In the genomic region with DNA sequence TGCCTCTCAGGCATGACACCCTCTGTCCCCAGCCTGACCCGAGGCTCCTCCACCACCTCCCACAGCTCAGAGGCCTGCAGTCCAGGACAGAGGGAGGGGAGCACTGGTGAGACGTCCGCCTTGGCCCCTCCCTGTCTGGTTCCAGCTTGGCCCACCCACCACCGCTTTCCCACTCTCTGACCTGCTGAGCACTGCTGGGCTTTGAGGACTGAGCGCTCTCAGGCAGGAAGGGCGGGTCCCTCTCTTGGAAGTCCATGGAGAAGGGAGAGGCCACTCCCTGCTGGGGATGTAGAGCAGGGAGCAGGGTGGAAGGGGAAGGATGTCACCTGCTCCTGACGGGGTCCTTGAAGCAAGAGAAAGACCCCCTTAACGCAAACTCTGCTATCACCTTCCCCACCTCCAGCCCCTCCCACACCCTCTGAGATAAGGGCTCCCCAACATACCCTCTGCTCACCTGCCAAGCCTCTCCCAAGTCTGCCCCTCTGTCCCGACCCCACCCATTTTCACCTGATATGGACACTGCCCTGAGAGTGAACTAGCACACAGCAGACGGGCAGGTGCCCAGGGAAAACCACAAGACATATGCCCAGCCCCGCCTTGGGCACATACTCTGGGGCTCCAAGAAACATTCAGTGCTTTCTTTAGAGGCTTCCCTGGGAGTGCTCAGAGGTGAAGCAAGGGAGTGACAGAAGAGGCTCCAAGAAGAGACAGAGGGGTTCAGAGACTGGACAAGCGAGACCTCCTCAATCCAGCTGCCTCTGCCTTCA, we compare ENCODE assay signal across 7 cellular contexts. TPM values are rescaled to one million over a fixed set of nuclear protein-coding genes. Genes with fewer than 3 reads are reported as not detected.
DNase-seq lines count a peak whose midpoint lies in the region; ATAC-seq, FAIRE-seq and TF ChIP-seq lines count a peak whose summit lies in the region.

No MANE protein-coding gene starts in this region.

- peaks cover 16% of the 10 kb centered on the region for H3K36me3 Mint-ChIP-seq in GM23338 (ENCODE audit: low read depth)

- H2AFZ ChIP-seq in GM23338 = no peak overlapping the region
- no peak overlapping the region for H2AFZ ChIP-seq in OCI-LY3 (ENCODE audit: low read depth, low read length)
- no peak overlapping the region for H2AFZ ChIP-seq in endothelial cell of umbilical vein (ENCODE audit: low read depth, low read length)

- POLR2A ChIA-PET in endothelial cell of umbilical vein (lab: Charles Lee) = no interaction called here

- no peaks in the 10 kb centered on the region for H3K9me1 ChIP-seq in endothelial cell of umbilical vein (replicated peaks; ENCODE audit: control insufficient read depth, extremely low read depth, insufficient read depth, low read length)

- no peaks in the 10 kb centered on the region for H4K20me1 ChIP-seq in GM23338 (replicated peaks; ENCODE audit: insufficient read depth)
- no peaks in the 10 kb centered on the region for H4K20me1 ChIP-seq in OCI-LY3 (ENCODE audit: insufficient read depth, low read length)
- no peaks in the 10 kb centered on the region for H4K20me1 ChIP-seq in endothelial cell of umbilical vein (replicated peaks; ENCODE audit: control insufficient read depth, extremely low read depth, insufficient read depth, low read length)

- H3K4me1 ChIP-seq in GM23338 (ENCODE audit: insufficient read depth) (peaks cover 14% of the 10 kb centered on the region; the same call in 1 of the 2 replicates), OCI-LY3 (ENCODE audit: low read length) (peaks cover 18% of the 10 kb centered on the region), endothelial cell of umbilical vein (ENCODE audit: control insufficient read depth, extremely low read depth, insufficient read depth, low read length) (peaks cover 17% of the 10 kb centered on the region), rectal smooth muscle tissue (ENCODE audit: control insufficient read depth, insufficient read depth, low read length) (peaks cover 6% of the 10 kb centered on the region), SJCRH30 (peaks cover 8% of the 10 kb centered on the region; the same call in 1 of the 2 replicates)

- no peaks in the 10 kb centered on the region for H3K9me2 ChIP-seq in GM23338 (ENCODE audit: insufficient read depth)

- no peaks in the 10 kb centered on the region for H3F3A ChIP-seq in GM23338 (replicated peaks; ENCODE audit: low read depth)

- intact Hi-C loops in endothelial cell of umbilical vein (cut with micrococcal nuclease) = no loop called here

- dilution Hi-C loops in endothelial cell of umbilical vein (cut with MboI; ENCODE audit: extremely low pct_ligation_motif_present, low sequenced_read_pairs) = no loop called here

- no peak for DNase-seq in GM23338 (ENCODE audit: low spot score)
- no peak for DNase-seq in endothelial cell of umbilical vein (ENCODE audit: low read depth, low spot score)
- DNase-seq in DMS79 treated with DMSO at 0.1 percent for 48 hours (lab: John Stamatoyannopoulos, UW) = no peak
- DNase-seq in SJCRH30 = no peak

- H3K27me3 ChIP-seq in GM23338 (ENCODE audit: insufficient read depth) (no peaks in the 10 kb centered on the region), OCI-LY3 (ENCODE audit: low read depth, low read length) (no peaks in the 10 kb centered on the region), endothelial cell of umbilical vein (ENCODE audit: control insufficient read depth in 2 of 2, insufficient read depth in 2 of 2, low read length in 2 of 2) (no peaks in the 10 kb centered on the region), rectal smooth muscle tissue (ENCODE audit: control insufficient read depth, insufficient read depth, low read length) (no peaks in the 10 kb centered on the region), SJCRH30 (no peaks in the 10 kb centered on the region)

- H3K4me3 Mint-ChIP-seq in GM23338 = peak overlapping the region; percentile 98

- ATAC-seq in GM23338 = no peak
- ATAC-seq in GM19023 (IDR thresholded peaks at IDR 0.05; ENCODE audit: unreplicated experiment) = no peak

- H3K9ac ChIP-seq in OCI-LY3 (ENCODE audit: low read length) = no peak overlapping the region
- no peak overlapping the region for H3K9ac ChIP-seq in endothelial cell of umbilical vein (replicated peaks; ENCODE audit: extremely low read depth, insufficient read depth, low read length)
- peak overlapping the region; percentile 45 for H3K9ac ChIP-seq in rectal smooth muscle tissue (ENCODE audit: low read length)

- peaks cover 16% of the 10 kb centered on the region for H3K4me1 Mint-ChIP-seq in GM23338

- peak overlapping the region; percentile 86; the same call in 1 of the 2 replicates for H3K4me3 ChIP-seq in GM23338
- H3K4me3 ChIP-seq in OCI-LY3 (ENCODE audit: low read length) = peak overlapping the region; percentile 97; the same call in 1 of the 2 replicates
- H3K4me3 ChIP-seq in endothelial cell of umbilical vein (replicated peaks in 1 of 3; ENCODE audit: insufficient read depth in 1 of 3, low read depth in 1 of 3, low read length in 3 of 3) = no peak overlapping the region
- peak overlapping the region; percentile 88 for H3K4me3 ChIP-seq in rectal smooth muscle tissue (ENCODE audit: low read length)
- no peak overlapping the region; the same call in 1 of the 2 replicates for H3K4me3 ChIP-seq in SJCRH30

- no TSS peak for BruUV-seq in endothelial cell of umbilical vein (replicated peaks; lab: Mats Ljungman, UMichigan)

- no peaks in the 10 kb centered on the region for H3K9me3 Mint-ChIP-seq in GM23338

- no peak for FAIRE-seq in endothelial cell of umbilical vein (lab: Jason Lieb, UNC)

- no peak overlapping the region for H3K27ac ChIP-seq in GM23338 (ENCODE audit: low read depth)
- H3K27ac ChIP-seq in OCI-LY3 (ENCODE audit: low read length) = no peak overlapping the region
- no peak overlapping the region for H3K27ac ChIP-seq in endothelial cell of umbilical vein (ENCODE audit: insufficient read depth, low read depth, low read length)
- H3K27ac ChIP-seq in rectal smooth muscle tissue (ENCODE audit: low read depth, low read length) = no peak overlapping the region
- no peak overlapping the region for H3K27ac ChIP-seq in SJCRH30

- no peak overlapping the region for H3K27ac Mint-ChIP-seq in GM23338

- TF ChIP-seq CTCF in GM23338 (conservative IDR thresholded peaks at IDR 0.05; ENCODE audit: low read depth in 2 of 2) = no peak
- no peak for TF ChIP-seq CTCF in OCI-LY3 (IDR thresholded peaks at IDR 0.05; ENCODE audit: low read depth, low read length)
- TF ChIP-seq CTCF in endothelial cell of umbilical vein (IDR thresholded peaks at IDR 0.05; ENCODE audit: extremely low read depth in 1 of 2, insufficient read depth in 1 of 2, low read depth in 1 of 2, low read length in 2 of 2) = no peak

- TF ChIP-seq POLR2A in endothelial cell of umbilical vein (IDR thresholded peaks at IDR 0.05; ENCODE audit: low read depth, low read length) = no peak

- H3K36me3 ChIP-seq in GM23338 (ENCODE audit: insufficient read depth) = no peaks in the 10 kb centered on the region
- H3K36me3 ChIP-seq in OCI-LY3 (replicated peaks; ENCODE audit: low read depth, low read length) = peaks cover 6% of the 10 kb centered on the region
- H3K36me3 ChIP-seq in endothelial cell of umbilical vein (ENCODE audit: control insufficient read depth in 2 of 2, extremely low read depth in 1 of 2, insufficient read depth in 2 of 2, low read length in 2 of 2) = peaks cover 3 to 37% of the 10 kb centered on the region in 2 experiments
- peaks cover 31% of the 10 kb centered on the region for H3K36me3 ChIP-seq in rectal smooth muscle tissue (ENCODE audit: control insufficient read depth, insufficient read depth, low read length)
- H3K36me3 ChIP-seq in SJCRH30 = no peaks in the 10 kb centered on the region; the same call in 1 of the 2 replicates

- CTCF ChIA-PET in endothelial cell of umbilical vein (lab: Charles Lee) = no interaction called here

- H3K27me3 Mint-ChIP-seq in GM23338 (ENCODE audit: insufficient read depth, low read depth, poor library complexity) = peaks cover 8% of the 10 kb centered on the region

- H3K79me2 ChIP-seq in GM23338 (replicated peaks; ENCODE audit: insufficient read depth) (no peaks in the 10 kb centered on the region), OCI-LY3 (ENCODE audit: low read length) (no peaks in the 10 kb centered on the region), endothelial cell of umbilical vein (ENCODE audit: control insufficient read depth, insufficient read depth, low read length) (peaks cover 9% of the 10 kb centered on the region)

- H3K4me2 ChIP-seq in GM23338 (no peak overlapping the region), OCI-LY3 (ENCODE audit: low read length) (peak overlapping the region; percentile 85), endothelial cell of umbilical vein (ENCODE audit: insufficient read depth, low read length) (peak overlapping the region; percentile 60)

- H3K9me3 ChIP-seq in OCI-LY3 (ENCODE audit: insufficient read depth, low read length) (no peaks in the 10 kb centered on the region), endothelial cell of umbilical vein (replicated peaks; ENCODE audit: control insufficient read depth, insufficient read depth, low read length) (no peaks in the 10 kb centered on the region), SJCRH30 (replicated peaks) (no peaks in the 10 kb centered on the region)

RNA-seq across cellular contexts. Expression of a gene that starts 1.4 kb away (rescaled TPM):
- 8.1 and 9.8 TPM in 2 replicates for total RNA-seq in GM23338 (2014; rRNA removed; shearing (Covaris generic))
- polyA plus RNA-seq in GM23338 (2016; fragmentation: Nextera tagmentation; extraction: Ambion mirVana) (3.4 and 3.7 TPM in 2 replicates), endothelial cell of umbilical vein (16.2 and 19.2 TPM in 2 replicates)
- 26.7 and 29.1 TPM in 2 replicates for total RNA-seq in endothelial cell of umbilical vein
- 6.3 and 9.4 TPM in 2 replicates for polyA plus RNA-seq in endothelial cell of umbilical vein (2011; cell fraction: cytosol; rRNA removed)
- polyA plus RNA-seq in endothelial cell of umbilical vein (2011; cell fraction: nucleus; rRNA removed) = 114 and 121 TPM in 2 replicates
- polyA plus RNA-seq in endothelial cell of umbilical vein (2012) = 14.8 and 18.8 TPM in 2 replicates
- polyA minus RNA-seq in endothelial cell of umbilical vein = 16.9 and 17.6 TPM in 2 replicates
- 3.6 TPM for polyA minus RNA-seq in endothelial cell of umbilical vein (2011; cell fraction: cytosol; rRNA and poly(A)+ RNA removed)
- 25.0 and 35.9 TPM in 2 replicates for polyA minus RNA-seq in endothelial cell of umbilical vein (2011; cell fraction: nucleus; rRNA and poly(A)+ RNA removed)
- total RNA-seq in SJCRH30 (2014; rRNA removed; shearing (Covaris generic)) = 8.3 and 10.5 TPM in 2 replicates

RNA-seq across cellular contexts. Expression of a gene that starts 11.1 kb away (rescaled TPM):
- total RNA-seq in GM23338 (2014; rRNA removed; shearing (Covaris generic)) = 74.7 and 75.8 TPM in 2 replicates
- polyA plus RNA-seq in GM23338 (2016; fragmentation: Nextera tagmentation; extraction: Ambion mirVana) (50.2 and 53.5 TPM in 2 replicates), endothelial cell of umbilical vein (84.0 and 88.1 TPM in 2 replicates)
- 38.5 and 43.4 TPM in 2 replicates for total RNA-seq in endothelial cell of umbilical vein
- 61.7 and 64.3 TPM in 2 replicates for polyA plus RNA-seq in endothelial cell of umbilical vein (2011; cell fraction: cytosol; rRNA removed)
- polyA plus RNA-seq in endothelial cell of umbilical vein (2011; cell fraction: nucleus; rRNA removed) = 28.5 and 31.6 TPM in 2 replicates
- 45.5 and 51.0 TPM in 2 replicates for polyA plus RNA-seq in endothelial cell of umbilical vein (2012)
- polyA minus RNA-seq in endothelial cell of umbilical vein = 64.0 and 68.7 TPM in 2 replicates
- polyA minus RNA-seq in endothelial cell of umbilical vein (2011; cell fraction: cytosol; rRNA and poly(A)+ RNA removed) = 83.4 TPM
- 8.4 and 12.2 TPM in 2 replicates for polyA minus RNA-seq in endothelial cell of umbilical vein (2011; cell fraction: nucleus; rRNA and poly(A)+ RNA removed)
- 45.1 and 46.7 TPM in 2 replicates for total RNA-seq in SJCRH30 (2014; rRNA removed; shearing (Covaris generic))

RNA-seq across cellular contexts. Expression of a gene that starts 11.3 kb away (rescaled TPM):
- total RNA-seq in GM23338 (2014; rRNA removed; shearing (Covaris generic)) = 0.35 TPM in 1 of 2 replicates, not detected in the other
- polyA plus RNA-seq in GM23338 (2016; fragmentation: Nextera tagmentation; extraction: Ambion mirVana) (0.14 and 0.18 TPM in 2 replicates), endothelial cell of umbilical vein (0.13 and 0.36 TPM in 2 replicates)
- 0.42 TPM in 1 of 2 replicates, not detected in the other for total RNA-seq in endothelial cell of umbilical vein
- 0.10 and 0.16 TPM in 2 replicates for polyA plus RNA-seq in endothelial cell of umbilical vein (2011; cell fraction: cytosol; rRNA removed)
- polyA plus RNA-seq in endothelial cell of umbilical vein (2011; cell fraction: nucleus; rRNA removed) = 0.38 and 0.56 TPM in 2 replicates
- polyA plus RNA-seq in endothelial cell of umbilical vein (2012) = 0.27 and 0.74 TPM in 2 replicates
- polyA minus RNA-seq in endothelial cell of umbilical vein = 0.53 TPM in 1 of 2 replicates, not detected in the other
- not detected for polyA minus RNA-seq in endothelial cell of umbilical vein (2011; cell fraction: cytosol; rRNA and poly(A)+ RNA removed)
- polyA minus RNA-seq in endothelial cell of umbilical vein (2011; cell fraction: nucleus; rRNA and poly(A)+ RNA removed) = not detected in 2 replicates
- total RNA-seq in SJCRH30 (2014; rRNA removed; shearing (Covaris generic)) = 0.18 and 0.34 TPM in 2 replicates

RNA-seq across cellular contexts. Expression of a gene that starts 20.9 kb away (rescaled TPM):
- 39.1 and 40.6 TPM in 2 replicates for total RNA-seq in GM23338 (2014; rRNA removed; shearing (Covaris generic))
- 44.0 and 45.5 TPM in 2 replicates for polyA plus RNA-seq in GM23338 (2016; fragmentation: Nextera tagmentation; extraction: Ambion mirVana)
- 31.1 and 31.7 TPM in 2 replicates for total RNA-seq in endothelial cell of umbilical vein
- polyA plus RNA-seq in endothelial cell of umbilical vein = 47.6 and 48.9 TPM in 2 replicates
- 21.4 and 35.5 TPM in 2 replicates for polyA plus RNA-seq in endothelial cell of umbilical vein (2011; cell fraction: cytosol; rRNA removed)
- polyA plus RNA-seq in endothelial cell of umbilical vein (2011; cell fraction: nucleus; rRNA removed) = 151 and 171 TPM in 2 replicates
- polyA plus RNA-seq in endothelial cell of umbilical vein (2012) = 22.6 and 30.7 TPM in 2 replicates
- 18.8 and 32.5 TPM in 2 replicates for polyA minus RNA-seq in endothelial cell of umbilical vein
- polyA minus RNA-seq in endothelial cell of umbilical vein (2011; cell fraction: cytosol; rRNA and poly(A)+ RNA removed) = 12.2 TPM
- 24.3 and 24.7 TPM in 2 replicates for polyA minus RNA-seq in endothelial cell of umbilical vein (2011; cell fraction: nucleus; rRNA and poly(A)+ RNA removed)
- total RNA-seq in SJCRH30 (2014; rRNA removed; shearing (Covaris generic)) = 8.0 and 12.9 TPM in 2 replicates

RNA-seq across cellular contexts. Expression of a gene that starts 30.8 kb away (rescaled TPM):
- total RNA-seq in GM23338 (2014; rRNA removed; shearing (Covaris generic)) = 0.82 and 1.0 TPM in 2 replicates
- polyA plus RNA-seq in GM23338 (2016; fragmentation: Nextera tagmentation; extraction: Ambion mirVana) (0.13 and 0.23 TPM in 2 replicates), endothelial cell of umbilical vein (0.11 and 0.13 TPM in 2 replicates)
- 0.90 and 1.3 TPM in 2 replicates for total RNA-seq in endothelial cell of umbilical vein
- 0.06 TPM in 2 replicates for polyA plus RNA-seq in endothelial cell of umbilical vein (2011; cell fraction: cytosol; rRNA removed)
- 0.07 and 0.10 TPM in 2 replicates for polyA plus RNA-seq in endothelial cell of umbilical vein (2011; cell fraction: nucleus; rRNA removed)
- 0.29 and 0.35 TPM in 2 replicates for polyA plus RNA-seq in endothelial cell of umbilical vein (2012)
- 0.06 and 0.10 TPM in 2 replicates for polyA minus RNA-seq in endothelial cell of umbilical vein
- polyA minus RNA-seq in endothelial cell of umbilical vein (2011; cell fraction: cytosol; rRNA and poly(A)+ RNA removed) = 0.20 TPM
- 0.14 TPM in 1 of 2 replicates, not detected in the other for polyA minus RNA-seq in endothelial cell of umbilical vein (2011; cell fraction: nucleus; rRNA and poly(A)+ RNA removed)
- total RNA-seq in SJCRH30 (2014; rRNA removed; shearing (Covaris generic)) = not detected in 2 replicates

Comparison
In these comparisons a context has a peak if more than half of its experiments do, and no peak if none do; other contexts are left out.
1. H3K4me3 ChIP-seq: peak in GM23338 (single experiment), OCI-LY3 (single experiment) and rectal smooth muscle tissue (single experiment); none in endothelial cell of umbilical vein (0 of 3) and SJCRH30 (single experiment).